In the genomic region with DNA sequence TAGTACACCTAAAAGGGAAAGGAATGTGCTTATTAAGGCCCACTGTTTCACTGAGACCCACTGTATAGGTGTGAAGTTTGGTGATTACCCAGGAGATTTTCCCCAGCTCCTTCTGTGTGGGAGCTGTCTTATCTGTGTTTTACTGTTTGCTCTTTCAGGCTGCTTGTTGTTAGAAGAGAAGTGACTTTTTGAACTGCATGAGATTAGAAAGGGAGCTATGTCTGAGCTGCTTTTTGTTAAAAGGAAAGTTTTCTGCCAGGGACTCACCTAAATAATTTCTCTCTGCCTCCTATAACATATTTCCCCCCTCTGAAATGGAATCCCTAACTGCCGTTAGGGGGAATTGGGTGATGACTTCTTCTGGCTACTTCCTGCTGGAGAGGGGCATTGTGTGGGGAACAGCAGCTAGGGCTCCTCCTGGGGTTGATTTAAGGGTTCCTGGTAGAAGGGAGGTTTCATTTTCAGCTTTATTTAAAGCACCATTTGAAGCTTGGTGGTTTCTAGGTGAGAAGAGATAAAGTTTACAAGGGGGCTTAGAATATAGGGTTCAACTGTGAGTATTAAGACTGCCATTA, we compare ENCODE assay signal across 10 cellular contexts.
DNase-seq lines count a peak whose midpoint lies in the region; ATAC-seq and TF ChIP-seq lines count a peak whose summit lies in the region.
"Had no signal": no experiment of that assay in that cellular context is flagged by ENCODE, and none has a peak within 500 bp of the region (broad histone marks: within the 10 kb centered on the region; RNA-seq: fewer than 3 reads in every experiment).

No MANE protein-coding gene starts in this region.

- DNase-seq in GM12865 (ENCODE audit: low read depth) (peak; percentile 69), amniotic epithelial cell (ENCODE audit: low read depth) (peak; percentile 29), superior temporal gyrus (ENCODE audit: extremely low spot score) (no peak), HuH-7 (ENCODE audit: low spot score) (no peak)
- DNase-seq in activated T-helper 1 cell treated with anti-CD3 and anti-CD28 coated beads, Interleukin-12 subunit alpha, Interleukin-12 subunit beta, Interleukin-2, Interleukin-4 antibody, amounts not matched to agents 30 ng/mL and 10 ng/mL and 1 ng/mL, durations not matched to agents 14 hours and 24 hours and 36 hours (ENCODE audit: low spot score) = no peak
- no peak for DNase-seq in NK-92 treated with Interleukin-12 subunit alpha and Interleukin-12 subunit beta, amount 100 ng/mL, for 24 hours (lab: John Stamatoyannopoulos, UW)
- DNase-seq: activated gamma-delta T cell; CD4-positive, alpha-beta T cell had no signal

- H3K4me3 ChIP-seq in GM12865 (ENCODE audit: low read depth, low read length) = peak overlapping the region; percentile 39

- peaks cover 19% of the 10 kb centered on the region for H3K4me1 Mint-ChIP-seq in activated T-helper 1 cell treated with anti-CD3 and anti-CD28 coated beads, Interleukin-12 subunit alpha, Interleukin-12 subunit beta, Interleukin-2, Interleukin-4 antibody, amounts not matched to agents 30 ng/mL and 10 ng/mL and 1 ng/mL, durations not matched to agents 14 hours and 24 hours and 36 hours (ENCODE audit: low read depth)

- intact Hi-C loops in activated T-helper 1 cell treated with anti-CD3 and anti-CD28 coated beads, Interleukin-12 subunit alpha, Interleukin-12 subunit beta, Interleukin-2, Interleukin-4 antibody, amounts not matched to agents 30 ng/mL and 10 ng/mL and 1 ng/mL, durations not matched to agents 14 hours and 24 hours and 36 hours (cut with micrococcal nuclease) = loop anchor here (10.0 kb wide), 2 partner anchors 189 to 309 kb away; no protein-coding TSS in a partner anchor

- no peak overlapping the region for H3K4me3 Mint-ChIP-seq in activated T-helper 1 cell treated with anti-CD3 and anti-CD28 coated beads, Interleukin-12 subunit alpha, Interleukin-12 subunit beta, Interleukin-2, Interleukin-4 antibody, amounts not matched to agents 30 ng/mL and 10 ng/mL and 1 ng/mL, durations not matched to agents 14 hours and 24 hours and 36 hours
- H3K4me3 Mint-ChIP-seq: CD4-positive, alpha-beta T cell had no signal

- H3K36me3 Mint-ChIP-seq in activated T-helper 1 cell treated with anti-CD3 and anti-CD28 coated beads, Interleukin-12 subunit alpha, Interleukin-12 subunit beta, Interleukin-2, Interleukin-4 antibody, amounts not matched to agents 30 ng/mL and 10 ng/mL and 1 ng/mL, durations not matched to agents 14 hours and 24 hours and 36 hours (ENCODE audit: low read depth) = no peaks in the 10 kb centered on the region

- no peaks in the 10 kb centered on the region for H3K9me3 Mint-ChIP-seq in activated T-helper 1 cell treated with anti-CD3 and anti-CD28 coated beads, Interleukin-12 subunit alpha, Interleukin-12 subunit beta, Interleukin-2, Interleukin-4 antibody, amounts not matched to agents 30 ng/mL and 10 ng/mL and 1 ng/mL, durations not matched to agents 14 hours and 24 hours and 36 hours
- H3K9me3 Mint-ChIP-seq: CD4-positive, alpha-beta T cell had no signal

- ATAC-seq in GM19452 (IDR thresholded peaks at IDR 0.05; ENCODE audit: unreplicated experiment) (peak; percentile 41), HG03064 (IDR thresholded peaks at IDR 0.05; ENCODE audit: low read depth, unreplicated experiment) (peak; percentile 50)

- H3K27me3 Mint-ChIP-seq in activated T-helper 1 cell treated with anti-CD3 and anti-CD28 coated beads, Interleukin-12 subunit alpha, Interleukin-12 subunit beta, Interleukin-2, Interleukin-4 antibody, amounts not matched to agents 30 ng/mL and 10 ng/mL and 1 ng/mL, durations not matched to agents 14 hours and 24 hours and 36 hours (ENCODE audit: insufficient read depth) = peaks cover 3% of the 10 kb centered on the region
- H3K27me3 Mint-ChIP-seq: CD4-positive, alpha-beta T cell had no signal

- no peak for TF ChIP-seq CTCF in GM12865 (IDR thresholded peaks at IDR 0.05; ENCODE audit: insufficient read depth, low read depth, low read length, missing control alignments)

- H3K27ac Mint-ChIP-seq in activated T-helper 1 cell treated with anti-CD3 and anti-CD28 coated beads, Interleukin-12 subunit alpha, Interleukin-12 subunit beta, Interleukin-2, Interleukin-4 antibody, amounts not matched to agents 30 ng/mL and 10 ng/mL and 1 ng/mL, durations not matched to agents 14 hours and 24 hours and 36 hours = no peak overlapping the region
- H3K27ac Mint-ChIP-seq: CD4-positive, alpha-beta T cell had no signal

Comparison
In these comparisons a context has a peak if more than half of its experiments do, and no peak if none do; other contexts are left out.
1. DNase-seq: peak in GM12865 (single experiment) and amniotic epithelial cell (single experiment); none in superior temporal gyrus (single experiment), activated T-helper 1 cell treated with anti-CD3 and anti-CD28 coated beads, Interleukin-12 subunit alpha, Interleukin-12 subunit beta, Interleukin-2, Interleukin-4 antibody, amounts not matched to agents 30 ng/mL and 10 ng/mL and 1 ng/mL, durations not matched to agents 14 hours and 24 hours and 36 hours (single experiment), HuH-7 (single experiment) and NK-92 treated with Interleukin-12 subunit alpha and Interleukin-12 subunit beta, amount 100 ng/mL, for 24 hours (single experiment).